21 cellular contexts compared by ENCODE assay signal in the genomic region with DNA sequence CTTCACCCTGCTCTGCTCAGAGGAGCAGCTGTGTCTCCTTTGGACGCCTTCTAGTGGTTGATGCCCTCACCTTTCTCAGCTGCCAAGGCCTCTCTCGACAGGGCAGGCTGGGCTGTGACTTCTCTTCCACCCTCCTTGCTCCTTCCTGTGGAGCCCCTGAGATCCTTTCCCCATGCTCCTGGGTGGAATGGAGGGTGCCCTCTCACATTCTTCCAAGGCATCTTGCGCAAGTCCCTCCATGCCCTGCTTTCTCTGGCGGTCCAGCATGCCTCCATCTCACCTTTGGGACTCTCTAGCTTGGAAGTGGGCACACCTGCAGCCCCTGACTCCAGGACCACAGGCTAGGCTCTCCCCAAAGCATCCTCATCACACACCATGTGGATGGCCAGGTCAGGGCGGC.
"Had no signal": no experiment of that assay in that cellular context is flagged by ENCODE, and none has a peak within 500 bp of the region (broad histone marks: within the 10 kb centered on the region; RNA-seq: fewer than 3 reads in every experiment).

No MANE protein-coding gene starts in this region.

- H3K27me3 ChIP-seq: heart left ventricle, neutrophil, sigmoid colon, suprapubic skin, thyroid gland had no signal

- H3K36me3 Mint-ChIP-seq: type B pancreatic cell had no signal

- H3K9me3 ChIP-seq: heart left ventricle, neutrophil, sigmoid colon, suprapubic skin, thyroid gland had no signal

- H3K9me3 Mint-ChIP-seq: nephron progenitor cell, type B pancreatic cell had no signal

- ATAC-seq: esophagus mucosa; heart left ventricle; left colon; left ventricle myocardium superior; stimulated activated naive CD8-positive, alpha-beta T cell treated with anti-CD3 and anti-CD28 coated beads, Interleukin-15, Interleukin-2, amounts not matched to agents 100 U/mL and 50 U/mL, for 24 hours had no signal

- H3K27ac ChIP-seq: heart left ventricle, neutrophil, sigmoid colon, skin epidermis, suprapubic skin had no signal

- H3K27ac Mint-ChIP-seq: nephron progenitor cell, type B pancreatic cell had no signal

- H3K4me3 Mint-ChIP-seq: nephron progenitor cell, type B pancreatic cell had no signal

- FAIRE-seq: endometrium, frontal cortex, urothelium cell line had no signal

- H3K4me3 ChIP-seq: heart left ventricle, lung, sigmoid colon, skin epidermis, suprapubic skin, thyroid gland had no signal

- H3K4me1 ChIP-seq: sigmoid colon had no signal

- H3K36me3 ChIP-seq: thyroid gland had no signal

- DNase-seq: effector memory CD4-positive, alpha-beta T cell; heart left ventricle; hippocampal formation; left colon; left ventricle myocardium superior; mesenchymal stem cell; midbrain; nephron progenitor cell; sigmoid colon; stimulated activated CD4-positive, alpha-beta T cell treated with anti-CD3 and anti-CD28 coated beads, Interleukin-2, amount 100 ng/mL, for 24 hours; stimulated activated naive CD8-positive, alpha-beta T cell treated with anti-CD3 and anti-CD28 coated beads, Interleukin-15, Interleukin-2, amounts not matched to agents 100 U/mL and 50 U/mL, for 24 hours; thyroid gland had no signal
